In the genomic region with DNA sequence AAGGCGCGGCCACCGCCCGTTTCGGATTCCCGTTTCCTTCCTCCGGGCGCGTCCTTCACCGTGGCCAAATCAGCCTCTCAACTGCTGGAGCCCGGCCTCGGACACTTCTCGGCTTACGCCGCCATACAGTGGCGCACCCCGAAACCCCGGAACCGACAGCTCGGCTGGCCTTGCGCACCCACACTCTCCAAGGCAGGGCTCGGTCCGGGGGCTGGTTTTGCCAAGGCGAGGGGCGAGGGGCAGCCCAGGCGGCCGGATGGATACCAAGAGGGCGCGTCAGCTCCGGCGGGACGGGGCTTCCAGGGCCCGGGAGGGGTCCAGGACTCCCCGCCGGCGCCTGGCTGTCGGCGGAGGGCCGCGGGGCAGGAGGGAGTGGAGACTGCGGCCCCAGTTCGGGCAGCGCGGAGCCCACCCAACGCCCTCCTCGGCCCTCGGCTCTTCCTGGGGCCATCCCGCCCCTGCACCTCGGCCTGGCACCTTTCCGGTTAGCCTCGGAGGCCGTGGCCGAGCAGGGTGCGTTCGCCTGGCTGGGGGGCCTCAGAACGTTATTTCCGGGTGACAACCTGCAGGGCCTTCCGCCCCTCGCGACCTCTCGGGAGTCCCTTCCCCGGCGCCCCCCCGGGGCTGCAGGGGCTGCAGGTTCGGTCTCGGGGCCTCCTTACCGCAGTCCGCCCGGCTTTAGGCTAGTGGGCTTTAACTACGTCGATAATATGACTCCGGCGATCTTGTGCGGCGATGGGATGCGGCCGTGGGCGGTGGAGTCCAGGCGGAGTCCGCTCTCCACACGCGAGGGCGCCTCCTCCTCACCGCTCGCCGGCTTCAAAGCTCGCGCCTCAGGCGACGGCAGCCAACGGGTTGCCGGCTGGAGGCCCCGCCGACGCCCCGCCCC, we compare ENCODE assay signal across 1 cellular context.
A peak's percentile ranks its signal among the peaks of the same experiment; 100 is the strongest.
TF ChIP-seq lines count a peak whose summit lies in the region.

No MANE protein-coding gene starts in this region.

TF ChIP-seq in HepG2, 621 proteins besides CTCF, POLR2A, EP300 and RAD21 (continued from another document and continues in another):
- TF ChIP-seq, protein P1, sequence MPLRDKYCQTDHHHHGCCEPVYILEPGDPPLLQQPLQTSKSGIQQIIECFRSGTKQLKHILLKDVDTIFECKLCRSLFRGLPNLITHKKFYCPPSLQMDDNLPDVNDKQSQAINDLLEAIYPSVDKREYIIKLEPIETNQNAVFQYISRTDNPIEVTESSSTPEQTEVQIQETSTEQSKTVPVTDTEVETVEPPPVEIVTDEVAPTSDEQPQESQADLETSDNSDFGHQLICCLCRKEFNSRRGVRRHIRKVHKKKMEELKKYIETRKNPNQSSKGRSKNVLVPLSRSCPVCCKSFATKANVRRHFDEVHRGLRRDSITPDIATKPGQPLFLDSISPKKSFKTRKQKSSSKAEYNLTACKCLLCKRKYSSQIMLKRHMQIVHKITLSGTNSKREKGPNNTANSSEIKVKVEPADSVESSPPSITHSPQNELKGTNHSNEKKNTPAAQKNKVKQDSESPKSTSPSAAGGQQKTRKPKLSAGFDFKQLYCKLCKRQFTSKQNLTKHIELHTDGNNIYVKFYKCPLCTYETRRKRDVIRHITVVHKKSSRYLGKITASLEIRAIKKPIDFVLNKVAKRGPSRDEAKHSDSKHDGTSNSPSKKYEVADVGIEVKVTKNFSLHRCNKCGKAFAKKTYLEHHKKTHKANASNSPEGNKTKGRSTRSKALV (CRISPR knock-in tag; IDR thresholded peaks at IDR 0.05), result peak; percentile 54; the same call in 1 of the 2 replicates
- TF ChIP-seq ZNF720 (CRISPR knock-in tag; IDR thresholded peaks at IDR 0.05), result no peak
- peak; percentile 72 for TF ChIP-seq ZNF709 (CRISPR knock-in tag; IDR thresholded peaks at IDR 0.05)
- no peak for TF ChIP-seq CEBPG (CRISPR knock-in tag; IDR thresholded peaks at IDR 0.05)
- TF ChIP-seq, protein P2, sequence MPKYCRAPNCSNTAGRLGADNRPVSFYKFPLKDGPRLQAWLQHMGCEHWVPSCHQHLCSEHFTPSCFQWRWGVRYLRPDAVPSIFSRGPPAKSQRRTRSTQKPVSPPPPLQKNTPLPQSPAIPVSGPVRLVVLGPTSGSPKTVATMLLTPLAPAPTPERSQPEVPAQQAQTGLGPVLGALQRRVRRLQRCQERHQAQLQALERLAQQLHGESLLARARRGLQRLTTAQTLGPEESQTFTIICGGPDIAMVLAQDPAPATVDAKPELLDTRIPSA (CRISPR knock-in tag; IDR thresholded peaks at IDR 0.05; ENCODE audit: borderline replicate concordance), result no peak
- TF ChIP-seq RFXANK (CRISPR knock-in tag; IDR thresholded peaks at IDR 0.05), result no peak
- TF ChIP-seq ATM (IDR thresholded peaks at IDR 0.05; ENCODE audit: borderline replicate concordance), result no peak
- peak; percentile 14 for TF ChIP-seq ZNF883 (CRISPR knock-in tag; IDR thresholded peaks at IDR 0.05; ENCODE audit: not compliant biosample characterization)
- no peak for TF ChIP-seq ZNF44 (CRISPR knock-in tag; IDR thresholded peaks at IDR 0.05)
- TF ChIP-seq, protein P3, sequence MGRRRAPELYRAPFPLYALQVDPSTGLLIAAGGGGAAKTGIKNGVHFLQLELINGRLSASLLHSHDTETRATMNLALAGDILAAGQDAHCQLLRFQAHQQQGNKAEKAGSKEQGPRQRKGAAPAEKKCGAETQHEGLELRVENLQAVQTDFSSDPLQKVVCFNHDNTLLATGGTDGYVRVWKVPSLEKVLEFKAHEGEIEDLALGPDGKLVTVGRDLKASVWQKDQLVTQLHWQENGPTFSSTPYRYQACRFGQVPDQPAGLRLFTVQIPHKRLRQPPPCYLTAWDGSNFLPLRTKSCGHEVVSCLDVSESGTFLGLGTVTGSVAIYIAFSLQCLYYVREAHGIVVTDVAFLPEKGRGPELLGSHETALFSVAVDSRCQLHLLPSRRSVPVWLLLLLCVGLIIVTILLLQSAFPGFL (CRISPR knock-in tag; IDR thresholded peaks at IDR 0.05), result no peak
- no peak for TF ChIP-seq SP1 (IDR thresholded peaks at IDR 0.05)
- TF ChIP-seq SP1 (CRISPR knock-in tag; IDR thresholded peaks at IDR 0.05), result no peak
- TF ChIP-seq, protein P4, sequence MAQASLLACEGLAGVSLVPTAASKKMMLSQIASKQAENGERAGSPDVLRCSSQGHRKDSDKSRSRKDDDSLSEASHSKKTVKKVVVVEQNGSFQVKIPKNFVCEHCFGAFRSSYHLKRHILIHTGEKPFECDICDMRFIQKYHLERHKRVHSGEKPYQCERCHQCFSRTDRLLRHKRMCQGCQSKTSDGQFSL (CRISPR knock-in tag; IDR thresholded peaks at IDR 0.05), result peak; percentile 65; the same call in 1 of the 2 replicates
- TF ChIP-seq ZNF562 (CRISPR knock-in tag; IDR thresholded peaks at IDR 0.05; ENCODE audit: borderline replicate concordance), result no peak
- TF ChIP-seq, protein P5, sequence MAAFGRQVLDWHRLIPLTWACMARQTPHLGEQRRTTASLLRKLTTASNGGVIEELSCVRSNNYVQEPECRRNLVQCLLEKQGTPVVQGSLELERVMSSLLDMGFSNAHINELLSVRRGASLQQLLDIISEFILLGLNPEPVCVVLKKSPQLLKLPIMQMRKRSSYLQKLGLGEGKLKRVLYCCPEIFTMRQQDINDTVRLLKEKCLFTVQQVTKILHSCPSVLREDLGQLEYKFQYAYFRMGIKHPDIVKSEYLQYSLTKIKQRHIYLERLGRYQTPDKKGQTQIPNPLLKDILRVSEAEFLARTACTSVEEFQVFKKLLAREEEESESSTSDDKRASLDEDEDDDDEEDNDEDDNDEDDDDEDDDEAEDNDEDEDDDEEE (CRISPR knock-in tag; IDR thresholded peaks at IDR 0.05), result peak; percentile 68; the same call in 1 of the 2 replicates
- peak; percentile 67; the same call in 1 of the 2 replicates for TF ChIP-seq ZNF253 (CRISPR knock-in tag; IDR thresholded peaks at IDR 0.05; ENCODE audit: borderline replicate concordance)
- peak; percentile 28; the same call in 1 of the 2 replicates for TF ChIP-seq ZNF441 (CRISPR knock-in tag; IDR thresholded peaks at IDR 0.05; ENCODE audit: borderline replicate concordance)
- TF ChIP-seq, protein P6, sequence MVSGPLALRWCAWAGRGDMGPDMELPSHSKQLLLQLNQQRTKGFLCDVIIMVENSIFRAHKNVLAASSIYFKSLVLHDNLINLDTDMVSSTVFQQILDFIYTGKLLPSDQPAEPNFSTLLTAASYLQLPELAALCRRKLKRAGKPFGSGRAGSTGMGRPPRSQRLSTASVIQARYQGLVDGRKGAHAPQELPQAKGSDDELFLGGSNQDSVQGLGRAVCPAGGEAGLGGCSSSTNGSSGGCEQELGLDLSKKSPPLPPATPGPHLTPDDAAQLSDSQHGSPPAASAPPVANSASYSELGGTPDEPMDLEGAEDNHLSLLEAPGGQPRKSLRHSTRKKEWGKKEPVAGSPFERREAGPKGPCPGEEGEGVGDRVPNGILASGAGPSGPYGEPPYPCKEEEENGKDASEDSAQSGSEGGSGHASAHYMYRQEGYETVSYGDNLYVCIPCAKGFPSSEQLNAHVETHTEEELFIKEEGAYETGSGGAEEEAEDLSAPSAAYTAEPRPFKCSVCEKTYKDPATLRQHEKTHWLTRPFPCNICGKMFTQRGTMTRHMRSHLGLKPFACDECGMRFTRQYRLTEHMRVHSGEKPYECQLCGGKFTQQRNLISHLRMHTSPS (CRISPR knock-in tag; IDR thresholded peaks at IDR 0.05; ENCODE audit: low read depth), result no peak
- TF ChIP-seq RBFOX2 (IDR thresholded peaks at IDR 0.05; ENCODE audit: low read depth, low read length), result peak; percentile 60
- no peak for TF ChIP-seq JUNB (CRISPR knock-in tag; IDR thresholded peaks at IDR 0.05; ENCODE audit: borderline replicate concordance)
- TF ChIP-seq ZIK1 (CRISPR knock-in tag; IDR thresholded peaks at IDR 0.05; ENCODE audit: borderline replicate concordance, low read depth), result 0 out of 2 replicates have a peak, but pooled peaks have one; percentile 58
- no peak for TF ChIP-seq ZFP62 (CRISPR knock-in tag; IDR thresholded peaks at IDR 0.05)
- TF ChIP-seq, protein P7, sequence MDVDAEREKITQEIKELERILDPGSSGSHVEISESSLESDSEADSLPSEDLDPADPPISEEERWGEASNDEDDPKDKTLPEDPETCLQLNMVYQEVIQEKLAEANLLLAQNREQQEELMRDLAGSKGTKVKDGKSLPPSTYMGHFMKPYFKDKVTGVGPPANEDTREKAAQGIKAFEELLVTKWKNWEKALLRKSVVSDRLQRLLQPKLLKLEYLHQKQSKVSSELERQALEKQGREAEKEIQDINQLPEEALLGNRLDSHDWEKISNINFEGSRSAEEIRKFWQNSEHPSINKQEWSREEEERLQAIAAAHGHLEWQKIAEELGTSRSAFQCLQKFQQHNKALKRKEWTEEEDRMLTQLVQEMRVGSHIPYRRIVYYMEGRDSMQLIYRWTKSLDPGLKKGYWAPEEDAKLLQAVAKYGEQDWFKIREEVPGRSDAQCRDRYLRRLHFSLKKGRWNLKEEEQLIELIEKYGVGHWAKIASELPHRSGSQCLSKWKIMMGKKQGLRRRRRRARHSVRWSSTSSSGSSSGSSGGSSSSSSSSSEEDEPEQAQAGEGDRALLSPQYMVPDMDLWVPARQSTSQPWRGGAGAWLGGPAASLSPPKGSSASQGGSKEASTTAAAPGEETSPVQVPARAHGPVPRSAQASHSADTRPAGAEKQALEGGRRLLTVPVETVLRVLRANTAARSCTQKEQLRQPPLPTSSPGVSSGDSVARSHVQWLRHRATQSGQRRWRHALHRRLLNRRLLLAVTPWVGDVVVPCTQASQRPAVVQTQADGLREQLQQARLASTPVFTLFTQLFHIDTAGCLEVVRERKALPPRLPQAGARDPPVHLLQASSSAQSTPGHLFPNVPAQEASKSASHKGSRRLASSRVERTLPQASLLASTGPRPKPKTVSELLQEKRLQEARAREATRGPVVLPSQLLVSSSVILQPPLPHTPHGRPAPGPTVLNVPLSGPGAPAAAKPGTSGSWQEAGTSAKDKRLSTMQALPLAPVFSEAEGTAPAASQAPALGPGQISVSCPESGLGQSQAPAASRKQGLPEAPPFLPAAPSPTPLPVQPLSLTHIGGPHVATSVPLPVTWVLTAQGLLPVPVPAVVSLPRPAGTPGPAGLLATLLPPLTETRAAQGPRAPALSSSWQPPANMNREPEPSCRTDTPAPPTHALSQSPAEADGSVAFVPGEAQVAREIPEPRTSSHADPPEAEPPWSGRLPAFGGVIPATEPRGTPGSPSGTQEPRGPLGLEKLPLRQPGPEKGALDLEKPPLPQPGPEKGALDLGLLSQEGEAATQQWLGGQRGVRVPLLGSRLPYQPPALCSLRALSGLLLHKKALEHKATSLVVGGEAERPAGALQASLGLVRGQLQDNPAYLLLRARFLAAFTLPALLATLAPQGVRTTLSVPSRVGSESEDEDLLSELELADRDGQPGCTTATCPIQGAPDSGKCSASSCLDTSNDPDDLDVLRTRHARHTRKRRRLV (CRISPR knock-in tag; IDR thresholded peaks at IDR 0.05), result peak; percentile 86
- no peak for TF ChIP-seq AHR (CRISPR knock-in tag; IDR thresholded peaks at IDR 0.05)
- 0 out of 2 replicates have a peak, but pooled peaks have one; percentile 13 for TF ChIP-seq ZNF224 (CRISPR knock-in tag; IDR thresholded peaks at IDR 0.05)
- TF ChIP-seq EED (CRISPR knock-in tag; IDR thresholded peaks at IDR 0.05), result 0 out of 2 replicates have a peak, but pooled peaks have one; percentile 9
- TF ChIP-seq ZNF232 (CRISPR knock-in tag; IDR thresholded peaks at IDR 0.05; ENCODE audit: borderline replicate concordance), result peak; percentile 63; the same call in 1 of the 2 replicates
- no peak; the same call in 1 of the 2 replicates for TF ChIP-seq RXRA (CRISPR knock-in tag; IDR thresholded peaks at IDR 0.05)
- TF ChIP-seq SP5 (CRISPR knock-in tag; IDR thresholded peaks at IDR 0.05; ENCODE audit: borderline replicate concordance, low read depth), result no peak
- TF ChIP-seq, protein P8, sequence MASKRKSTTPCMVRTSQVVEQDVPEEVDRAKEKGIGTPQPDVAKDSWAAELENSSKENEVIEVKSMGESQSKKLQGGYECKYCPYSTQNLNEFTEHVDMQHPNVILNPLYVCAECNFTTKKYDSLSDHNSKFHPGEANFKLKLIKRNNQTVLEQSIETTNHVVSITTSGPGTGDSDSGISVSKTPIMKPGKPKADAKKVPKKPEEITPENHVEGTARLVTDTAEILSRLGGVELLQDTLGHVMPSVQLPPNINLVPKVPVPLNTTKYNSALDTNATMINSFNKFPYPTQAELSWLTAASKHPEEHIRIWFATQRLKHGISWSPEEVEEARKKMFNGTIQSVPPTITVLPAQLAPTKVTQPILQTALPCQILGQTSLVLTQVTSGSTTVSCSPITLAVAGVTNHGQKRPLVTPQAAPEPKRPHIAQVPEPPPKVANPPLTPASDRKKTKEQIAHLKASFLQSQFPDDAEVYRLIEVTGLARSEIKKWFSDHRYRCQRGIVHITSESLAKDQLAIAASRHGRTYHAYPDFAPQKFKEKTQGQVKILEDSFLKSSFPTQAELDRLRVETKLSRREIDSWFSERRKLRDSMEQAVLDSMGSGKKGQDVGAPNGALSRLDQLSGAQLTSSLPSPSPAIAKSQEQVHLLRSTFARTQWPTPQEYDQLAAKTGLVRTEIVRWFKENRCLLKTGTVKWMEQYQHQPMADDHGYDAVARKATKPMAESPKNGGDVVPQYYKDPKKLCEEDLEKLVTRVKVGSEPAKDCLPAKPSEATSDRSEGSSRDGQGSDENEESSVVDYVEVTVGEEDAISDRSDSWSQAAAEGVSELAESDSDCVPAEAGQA (IDR thresholded peaks at IDR 0.05; ENCODE audit: low read depth), result no peak
- TF ChIP-seq, protein P8 (CRISPR knock-in tag; IDR thresholded peaks at IDR 0.05; ENCODE audit: borderline replicate concordance), result no peak
- TF ChIP-seq SP2 (CRISPR knock-in tag; IDR thresholded peaks at IDR 0.05), result no peak
- no peak for TF ChIP-seq MTF2 (CRISPR knock-in tag; IDR thresholded peaks at IDR 0.05; ENCODE audit: borderline replicate concordance)
- TF ChIP-seq, protein P9, sequence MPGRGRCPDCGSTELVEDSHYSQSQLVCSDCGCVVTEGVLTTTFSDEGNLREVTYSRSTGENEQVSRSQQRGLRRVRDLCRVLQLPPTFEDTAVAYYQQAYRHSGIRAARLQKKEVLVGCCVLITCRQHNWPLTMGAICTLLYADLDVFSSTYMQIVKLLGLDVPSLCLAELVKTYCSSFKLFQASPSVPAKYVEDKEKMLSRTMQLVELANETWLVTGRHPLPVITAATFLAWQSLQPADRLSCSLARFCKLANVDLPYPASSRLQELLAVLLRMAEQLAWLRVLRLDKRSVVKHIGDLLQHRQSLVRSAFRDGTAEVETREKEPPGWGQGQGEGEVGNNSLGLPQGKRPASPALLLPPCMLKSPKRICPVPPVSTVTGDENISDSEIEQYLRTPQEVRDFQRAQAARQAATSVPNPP (CRISPR knock-in tag; IDR thresholded peaks at IDR 0.05), result no peak
